1 cellular context compared by ENCODE assay signal in the genomic region with DNA sequence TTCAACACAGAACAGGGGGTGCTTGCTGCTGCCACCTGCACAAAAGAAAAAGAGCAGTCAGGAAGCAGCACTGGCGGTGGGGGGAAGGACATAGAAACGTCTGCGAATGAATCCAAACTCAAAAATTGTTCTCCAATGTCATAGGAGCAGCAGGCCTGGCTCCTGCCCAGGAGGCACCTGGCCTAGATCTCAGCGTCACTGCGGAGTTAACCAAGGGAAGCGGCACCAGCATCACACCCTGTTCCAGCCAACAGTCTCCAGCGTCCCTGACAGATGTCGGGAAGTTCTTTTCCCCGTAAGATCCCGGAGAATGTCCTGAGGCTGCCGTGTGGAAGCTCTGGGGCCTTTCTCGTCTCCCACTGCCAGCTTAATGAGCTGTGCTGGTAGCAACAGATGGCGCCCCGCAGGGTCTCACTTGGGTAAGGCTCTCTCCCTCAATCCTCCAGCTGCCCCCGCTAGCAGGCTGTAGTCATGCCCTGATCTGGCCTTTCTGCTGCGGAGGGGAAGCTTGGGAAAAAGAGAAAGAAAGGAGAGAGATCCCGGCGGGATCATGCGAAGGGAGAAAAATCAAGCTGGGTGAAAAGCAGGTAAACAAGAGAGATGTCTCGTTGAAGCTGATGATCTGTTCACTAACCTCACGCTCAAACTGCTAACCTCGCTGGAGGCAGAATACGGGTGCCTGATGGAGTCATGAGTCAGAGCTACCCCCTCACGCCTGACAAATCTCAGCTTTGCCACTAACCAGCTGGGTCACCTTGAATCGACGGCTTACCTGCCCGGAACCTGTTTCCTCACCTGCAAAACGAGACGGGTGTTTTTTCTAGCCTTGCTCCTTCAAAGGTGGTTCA.
TF ChIP-seq lines count a peak whose summit lies in the region.

No MANE protein-coding gene starts in this region.

TF ChIP-seq in GM23338, 12 proteins besides CTCF, POLR2A, EP300 and RAD21 (continued from another document):
- TF ChIP-seq, protein P1, sequence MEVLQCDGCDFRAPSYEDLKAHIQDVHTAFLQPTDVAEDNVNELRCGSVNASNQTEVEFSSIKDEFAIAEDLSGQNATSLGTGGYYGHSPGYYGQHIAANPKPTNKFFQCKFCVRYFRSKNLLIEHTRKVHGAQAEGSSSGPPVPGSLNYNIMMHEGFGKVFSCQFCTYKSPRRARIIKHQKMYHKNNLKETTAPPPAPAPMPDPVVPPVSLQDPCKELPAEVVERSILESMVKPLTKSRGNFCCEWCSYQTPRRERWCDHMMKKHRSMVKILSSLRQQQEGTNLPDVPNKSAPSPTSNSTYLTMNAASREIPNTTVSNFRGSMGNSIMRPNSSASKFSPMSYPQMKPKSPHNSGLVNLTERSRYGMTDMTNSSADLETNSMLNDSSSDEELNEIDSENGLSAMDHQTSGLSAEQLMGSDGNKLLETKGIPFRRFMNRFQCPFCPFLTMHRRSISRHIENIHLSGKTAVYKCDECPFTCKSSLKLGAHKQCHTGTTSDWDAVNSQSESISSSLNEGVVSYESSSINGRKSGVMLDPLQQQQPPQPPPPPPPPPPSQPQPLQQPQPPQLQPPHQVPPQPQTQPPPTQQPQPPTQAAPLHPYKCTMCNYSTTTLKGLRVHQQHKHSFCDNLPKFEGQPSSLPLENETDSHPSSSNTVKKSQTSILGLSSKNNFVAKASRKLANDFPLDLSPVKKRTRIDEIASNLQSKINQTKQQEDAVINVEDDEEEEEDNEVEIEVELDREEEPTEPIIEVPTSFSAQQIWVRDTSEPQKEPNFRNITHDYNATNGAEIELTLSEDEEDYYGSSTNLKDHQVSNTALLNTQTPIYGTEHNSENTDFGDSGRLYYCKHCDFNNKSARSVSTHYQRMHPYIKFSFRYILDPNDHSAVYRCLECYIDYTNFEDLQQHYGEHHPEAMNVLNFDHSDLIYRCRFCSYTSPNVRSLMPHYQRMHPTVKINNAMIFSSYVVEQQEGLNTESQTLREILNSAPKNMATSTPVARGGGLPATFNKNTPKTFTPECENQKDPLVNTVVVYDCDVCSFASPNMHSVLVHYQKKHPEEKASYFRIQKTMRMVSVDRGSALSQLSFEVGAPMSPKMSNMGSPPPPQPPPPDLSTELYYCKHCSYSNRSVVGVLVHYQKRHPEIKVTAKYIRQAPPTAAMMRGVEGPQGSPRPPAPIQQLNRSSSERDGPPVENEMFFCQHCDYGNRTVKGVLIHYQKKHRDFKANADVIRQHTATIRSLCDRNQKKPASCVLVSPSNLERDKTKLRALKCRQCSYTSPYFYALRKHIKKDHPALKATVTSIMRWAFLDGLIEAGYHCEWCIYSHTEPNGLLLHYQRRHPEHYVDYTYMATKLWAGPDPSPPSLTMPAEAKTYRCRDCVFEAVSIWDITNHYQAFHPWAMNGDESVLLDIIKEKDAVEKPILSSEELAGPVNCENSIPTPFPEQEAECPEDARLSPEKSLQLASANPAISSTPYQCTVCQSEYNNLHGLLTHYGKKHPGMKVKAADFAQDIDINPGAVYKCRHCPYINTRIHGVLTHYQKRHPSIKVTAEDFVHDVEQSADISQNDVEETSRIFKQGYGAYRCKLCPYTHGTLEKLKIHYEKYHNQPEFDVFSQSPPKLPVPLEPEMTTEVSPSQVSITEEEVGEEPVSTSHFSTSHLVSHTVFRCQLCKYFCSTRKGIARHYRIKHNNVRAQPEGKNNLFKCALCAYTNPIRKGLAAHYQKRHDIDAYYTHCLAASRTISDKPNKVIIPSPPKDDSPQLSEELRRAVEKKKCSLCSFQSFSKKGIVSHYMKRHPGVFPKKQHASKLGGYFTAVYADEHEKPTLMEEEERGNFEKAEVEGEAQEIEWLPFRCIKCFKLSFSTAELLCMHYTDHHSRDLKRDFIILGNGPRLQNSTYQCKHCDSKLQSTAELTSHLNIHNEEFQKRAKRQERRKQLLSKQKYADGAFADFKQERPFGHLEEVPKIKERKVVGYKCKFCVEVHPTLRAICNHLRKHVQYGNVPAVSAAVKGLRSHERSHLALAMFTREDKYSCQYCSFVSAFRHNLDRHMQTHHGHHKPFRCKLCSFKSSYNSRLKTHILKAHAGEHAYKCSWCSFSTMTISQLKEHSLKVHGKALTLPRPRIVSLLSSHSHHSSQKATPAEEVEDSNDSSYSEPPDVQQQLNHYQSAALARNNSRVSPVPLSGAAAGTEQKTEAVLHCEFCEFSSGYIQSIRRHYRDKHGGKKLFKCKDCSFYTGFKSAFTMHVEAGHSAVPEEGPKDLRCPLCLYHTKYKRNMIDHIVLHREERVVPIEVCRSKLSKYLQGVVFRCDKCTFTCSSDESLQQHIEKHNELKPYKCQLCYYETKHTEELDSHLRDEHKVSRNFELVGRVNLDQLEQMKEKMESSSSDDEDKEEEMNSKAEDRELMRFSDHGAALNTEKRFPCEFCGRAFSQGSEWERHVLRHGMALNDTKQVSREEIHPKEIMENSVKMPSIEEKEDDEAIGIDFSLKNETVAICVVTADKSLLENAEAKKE (CRISPR knock-in tag; IDR thresholded peaks at IDR 0.05), result no peak
